ENCODE assay signal across 10 cellular contexts in the genomic region with DNA sequence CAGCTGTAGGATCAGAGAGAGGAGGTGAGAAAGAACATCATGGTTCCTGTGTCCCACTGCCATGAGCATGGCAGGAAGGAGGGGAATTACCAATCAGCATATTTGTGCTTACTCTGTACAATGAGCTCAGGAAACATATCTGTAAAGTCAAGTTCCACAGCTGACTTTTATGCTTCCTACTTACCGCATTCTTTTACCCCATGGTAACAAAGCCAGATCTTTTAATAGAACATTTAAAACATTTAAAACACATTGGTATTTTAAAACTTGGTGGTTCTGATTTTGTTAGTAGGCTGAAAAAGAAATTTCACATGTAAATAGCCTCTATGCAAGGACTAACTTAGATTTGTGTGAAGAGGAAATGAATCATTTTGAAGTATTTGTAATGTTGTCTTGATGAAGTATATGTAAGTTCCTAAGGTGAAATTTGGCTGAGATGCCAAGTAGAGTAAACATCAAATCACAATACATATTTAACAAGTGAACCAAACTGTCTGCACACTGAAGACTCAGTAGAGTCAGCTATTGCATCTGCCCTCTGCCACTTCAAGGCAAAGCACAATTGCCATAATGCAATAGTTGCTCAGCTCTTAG.
DNase-seq lines count a peak whose midpoint lies in the region; ATAC-seq and TF ChIP-seq lines count a peak whose summit lies in the region.
"Had no signal": no experiment of that assay in that cellular context is flagged by ENCODE, and none has a peak within 500 bp of the region (broad histone marks: within the 10 kb centered on the region; RNA-seq: fewer than 3 reads in every experiment).

No MANE protein-coding gene starts in this region.

- POLR2A ChIA-PET in activated CD8-positive, alpha-beta T cell treated with anti-CD3 and anti-CD28 coated beads, Interleukin-2, amount 10 ng/mL, durations not matched to agents 7 days and 5 days (lab: Charles Lee), result interaction anchor here (1.4 kb wide), 1 partner anchor 71 kb away, joined by 3 read pairs; no protein-coding TSS in a partner anchor

- H3K4me1 ChIP-seq in right atrium auricular region, result no peaks in the 10 kb centered on the region

- peaks cover 38% of the 10 kb centered on the region for H3K4me1 Mint-ChIP-seq in activated CD8-positive, alpha-beta T cell treated with anti-CD3 and anti-CD28 coated beads, Interleukin-2, amount 10 ng/mL, durations not matched to agents 7 days and 5 days (ENCODE audit: low read depth)

- peak overlapping the region; percentile 64 for H3K27ac Mint-ChIP-seq in activated CD8-positive, alpha-beta T cell treated with anti-CD3 and anti-CD28 coated beads, Interleukin-2, amount 10 ng/mL, durations not matched to agents 7 days and 5 days

- H3K27me3 Mint-ChIP-seq in activated CD8-positive, alpha-beta T cell treated with anti-CD3 and anti-CD28 coated beads, Interleukin-2, amount 10 ng/mL, durations not matched to agents 7 days and 5 days (ENCODE audit: low read depth), result no peaks in the 10 kb centered on the region

- no peak overlapping the region for H3K27ac ChIP-seq in right atrium auricular region

- H3K4me3 Mint-ChIP-seq in activated CD8-positive, alpha-beta T cell treated with anti-CD3 and anti-CD28 coated beads, Interleukin-2, amount 10 ng/mL, durations not matched to agents 7 days and 5 days, result no peak overlapping the region

- H3K36me3 Mint-ChIP-seq in activated CD8-positive, alpha-beta T cell treated with anti-CD3 and anti-CD28 coated beads, Interleukin-2, amount 10 ng/mL, durations not matched to agents 7 days and 5 days (ENCODE audit: low read depth), result peaks cover 53% of the 10 kb centered on the region

- TF ChIP-seq CTCF in right atrium auricular region (IDR thresholded peaks at IDR 0.05), result no peak

- CTCF ChIA-PET in activated CD8-positive, alpha-beta T cell treated with anti-CD3 and anti-CD28 coated beads, Interleukin-2, amount 10 ng/mL, durations not matched to agents 7 days and 5 days (lab: Charles Lee), result interaction anchor here (0.6 to 1.6 kb wide), 5 partner anchors 9 to 68 kb away, joined by 3 to 6 read pairs (median 4); no protein-coding TSS in a partner anchor

- no peaks in the 10 kb centered on the region for H3K9me3 Mint-ChIP-seq in activated CD8-positive, alpha-beta T cell treated with anti-CD3 and anti-CD28 coated beads, Interleukin-2, amount 10 ng/mL, durations not matched to agents 7 days and 5 days (ENCODE audit: insufficient read depth)

- H3K9me3 ChIP-seq in right atrium auricular region, result no peaks in the 10 kb centered on the region

- DNase-seq in ELR (ENCODE audit: low read depth), result peak; percentile 48
- DNase-seq in activated CD8-positive, alpha-beta T cell treated with anti-CD3 and anti-CD28 coated beads, Interleukin-2, amount 10 ng/mL, durations not matched to agents 7 days and 5 days, result no peak
- peak; percentile 85 to 90 for DNase-seq in lung microvascular endothelial cell (ENCODE audit: low read depth in 2 of 2)
- no peak for DNase-seq in NCI-H1930 (lab: John Stamatoyannopoulos, UW)
- no peak for DNase-seq in hepatic stellate cell (ENCODE audit: low spot score)
- DNase-seq in GM19238 (ENCODE audit: insufficient read length, low spot score), result no peak
- DNase-seq in right atrium auricular region (ENCODE audit: low spot score), result no peak
- DNase-seq: NCI-H1092; stimulated activated CD4-positive, alpha-beta T cell treated with anti-CD3 and anti-CD28 coated beads, Interleukin-12 subunit alpha, Interleukin-12 subunit beta, amount 100 ng/mL, for 4 hours had no signal

- H3K4me3 ChIP-seq in right atrium auricular region, result no peak overlapping the region

- no peaks in the 10 kb centered on the region for H3K27me3 ChIP-seq in right atrium auricular region

- ATAC-seq in HG02973 (IDR thresholded peaks at IDR 0.05; ENCODE audit: unreplicated experiment), result peak; percentile 16
- peak; percentile 35 for ATAC-seq in activated CD8-positive, alpha-beta T cell treated with anti-CD3 and anti-CD28 coated beads, Interleukin-2, amount 10 ng/mL, durations not matched to agents 7 days and 5 days

- H3K36me3 ChIP-seq in right atrium auricular region, result no peaks in the 10 kb centered on the region

Comparison
In these comparisons a context has a peak if more than half of its experiments do, and no peak if none do; other contexts are left out.
1. DNase-seq: peak in ELR (single experiment) and lung microvascular endothelial cell (2 of 2); none in activated CD8-positive, alpha-beta T cell treated with anti-CD3 and anti-CD28 coated beads, Interleukin-2, amount 10 ng/mL, durations not matched to agents 7 days and 5 days (single experiment), NCI-H1930 (0 of 2), hepatic stellate cell (single experiment), GM19238 (single experiment) and right atrium auricular region (single experiment).